ENCODE assay signal across 15 cellular contexts in the genomic region with DNA sequence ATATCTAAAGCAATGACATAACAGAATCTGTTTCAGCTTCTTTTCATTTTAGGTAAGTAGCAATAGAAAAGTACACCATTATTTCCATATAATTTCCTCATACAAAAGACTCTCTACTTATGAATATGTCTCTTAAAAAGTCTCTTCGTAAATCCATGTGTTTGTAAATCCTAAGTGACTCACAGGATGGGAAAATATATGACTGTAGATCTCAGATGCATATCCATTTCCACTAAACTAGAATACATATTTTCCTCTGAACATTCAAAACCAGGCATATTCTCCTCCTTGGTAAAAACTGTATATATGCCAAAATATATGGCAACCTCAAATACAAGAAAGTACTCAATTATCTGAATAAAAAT.
DNase-seq lines count a peak whose midpoint lies in the region; ATAC-seq and TF ChIP-seq lines count a peak whose summit lies in the region.
"Had no signal": no experiment of that assay in that cellular context is flagged by ENCODE, and none has a peak within 500 bp of the region (broad histone marks: within the 10 kb centered on the region; RNA-seq: fewer than 3 reads in every experiment).

No MANE protein-coding gene starts in this region.

- H3K4me3 ChIP-seq in WI38 (ENCODE audit: low read depth, low read length) (peak overlapping the region; percentile 29), fibroblast of mammary gland (ENCODE audit: control insufficient read depth, low read depth, low read length) (no peak overlapping the region)

- H3K36me3 Mint-ChIP-seq in osteocyte (ENCODE audit: unreplicated experiment) = peaks cover 9% of the 10 kb centered on the region

- no peak for TF ChIP-seq CTCF in WI38 (IDR thresholded peaks at IDR 0.05; ENCODE audit: low read depth, low read length)
- no peak for TF ChIP-seq CTCF in fibroblast of mammary gland (conservative IDR thresholded peaks at IDR 0.05; ENCODE audit: control insufficient read depth, insufficient read depth, low read depth, low read length)
- no peak for TF ChIP-seq CTCF in osteocyte (IDR thresholded peaks at IDR 0.05)

- H3K4me3 Mint-ChIP-seq in osteocyte (ENCODE audit: unreplicated experiment) = peak overlapping the region; percentile 71
- H3K4me3 Mint-ChIP-seq: CD8-positive, alpha-beta memory T cell; mesothelial cell of epicardium had no signal

- H3K9me3 Mint-ChIP-seq in osteocyte (ENCODE audit: unreplicated experiment) = peaks cover 7% of the 10 kb centered on the region

- no peak for ATAC-seq in GM19328 (IDR thresholded peaks at IDR 0.05; ENCODE audit: unreplicated experiment)
- no peak for ATAC-seq in GM19467 (IDR thresholded peaks at IDR 0.05; ENCODE audit: unreplicated experiment)

- no peaks in the 10 kb centered on the region for H3K27me3 Mint-ChIP-seq in osteocyte (ENCODE audit: unreplicated experiment)
- H3K27me3 Mint-ChIP-seq: CD8-positive, alpha-beta memory T cell had no signal

- peak overlapping the region; percentile 98 for H3K27ac Mint-ChIP-seq in osteocyte (ENCODE audit: unreplicated experiment)
- H3K27ac Mint-ChIP-seq: mesothelial cell of epicardium had no signal

- peak; percentile 78 for DNase-seq in ELR (ENCODE audit: low read depth)
- DNase-seq in fibroblast of mammary gland (ENCODE audit: low read depth) = peak; percentile 70
- DNase-seq in osteocyte (ENCODE audit: extremely low spot score, unreplicated experiment) = no peak
- DNase-seq in SW 1271 (lab: John Stamatoyannopoulos, UW) = no peak
- no peak for DNase-seq in NCI-H2227 (lab: John Stamatoyannopoulos, UW; ENCODE audit: unreplicated experiment)
- DNase-seq: CD8-positive, alpha-beta memory T cell; DND-41; NCI-H2081; NCI-H524; stimulated activated CD4-positive, alpha-beta T cell treated with anti-CD3 and anti-CD28 coated beads, Interleukin-15, amount 100 ng/mL, for 24 hours; stimulated activated naive CD8-positive, alpha-beta T cell treated with anti-CD3 and anti-CD28 coated beads, Interleukin-15, Interleukin-2, amounts not matched to agents 100 U/mL and 50 U/mL, for 24 hours had no signal

- peaks cover 49% of the 10 kb centered on the region for H3K4me1 Mint-ChIP-seq in osteocyte (ENCODE audit: unreplicated experiment)

Comparison
In these comparisons a context has a peak if more than half of its experiments do, and no peak if none do; other contexts are left out.
1. DNase-seq: peak in ELR (single experiment) and fibroblast of mammary gland (single experiment); none in osteocyte (single experiment), SW 1271 (0 of 2) and NCI-H2227 (single experiment).